ENCODE assay signal across 22 cellular contexts in genomic region chr3:61729235-61729634, GRCh38.
"Had no signal": no experiment of that assay in that cellular context is flagged by ENCODE, and none has a peak within 500 bp of the region (broad histone marks: within the 10 kb centered on the region; RNA-seq: fewer than 3 reads in every experiment).

No MANE protein-coding gene starts in this region.

- H3K4me1 ChIP-seq: foreskin keratinocyte had no signal

- FAIRE-seq: astrocyte had no signal

- H3K9me3 ChIP-seq: esophagus muscularis mucosa, left lung, testis, transverse colon had no signal

- H3K27me3 ChIP-seq: esophagus muscularis mucosa, foreskin keratinocyte, left lung, testis, transverse colon had no signal

- H3K27ac ChIP-seq: esophagus muscularis mucosa, foreskin keratinocyte, left lung, testis, transverse colon had no signal

- DNase-seq: activated CD4-positive, alpha-beta memory T cell treated with anti-CD3 and anti-CD28 coated beads, Interleukin-2, amount 10 ng/mL, durations not matched to agents 7 days and 5 days; activated CD4-positive, alpha-beta T cell treated with anti-CD3 and anti-CD28 coated beads for 1 hour; activated CD4-positive, alpha-beta T cell treated with anti-CD3 and anti-CD28 coated beads, Interleukin-2, amount 10 ng/mL, durations not matched to agents 7 days and 5 days; activated CD8-positive, alpha-beta memory T cell treated with anti-CD3 and anti-CD28 coated beads, Interleukin-2, amount 50 U/mL, for 48 hours; activated gamma-delta T cell; activated naive CD4-positive, alpha-beta T cell treated with anti-CD3 and anti-CD28 coated beads, Interleukin-2, amount 50 U/mL, for 16 hours; activated T-cell treated with anti-CD3 and anti-CD28 coated beads, Interleukin-2, amount 50 U/mL, for 24 hours; amniotic stem cell; caudate nucleus; cortex of kidney; foreskin keratinocyte; kidney glomerular epithelial cell; left lung; naive B cell; stimulated activated CD4-positive, alpha-beta T cell treated with anti-CD3 and anti-CD28 coated beads, Interleukin-2, amount 100 ng/mL, for 48 hours; stimulated activated naive CD4-positive, alpha-beta T cell treated with Interleukin-2 at 50 U/mL for 16 hours; T-helper 9 cell; testis; transverse colon had no signal

- ATAC-seq: foreskin keratinocyte, left lung, right cardiac atrium had no signal

- H3K36me3 ChIP-seq: esophagus muscularis mucosa, left lung, transverse colon had no signal

- H3K4me3 ChIP-seq: esophagus muscularis mucosa, left lung, testis, transverse colon had no signal
